In genomic region chr20:11861479-11861878, GRCh38 we compare ENCODE assay signal across 31 cellular contexts.
"Had no signal": no experiment of that assay in that cellular context is flagged by ENCODE, and none has a peak within 500 bp of the region (broad histone marks: within the 10 kb centered on the region; RNA-seq: fewer than 3 reads in every experiment).

No MANE protein-coding gene starts in this region.

- H3K36me3 Mint-ChIP-seq: immature natural killer cell; natural killer cell; neural progenitor cell; stimulated activated naive B cell treated with anti-CD40 and anti-IgM and Interleukin-4, amounts not matched to agents 10 μg/mL and 1 μg/mL and 100 μg/mL, for 72 hours had no signal

- H3K9me3 ChIP-seq: left lung, mucosa of descending colon, neutrophil, ovary, prostate gland, suprapubic skin, thoracic aorta, tibial artery, upper lobe of left lung, vagina had no signal

- H3K4me2 ChIP-seq: neural progenitor cell had no signal

- DNase-seq: hippocampal formation; immature natural killer cell; kidney; left colon; left lung; midbrain; mucosa of descending colon; natural killer cell; nephron progenitor cell; occipital lobe; ovary; posterior cingulate gyrus; retina; right cardiac atrium; stimulated activated CD4-positive, alpha-beta T cell treated with anti-CD3 and anti-CD28 coated beads, Interleukin-12 subunit alpha, Interleukin-12 subunit beta, amount 100 ng/mL, for 4 hours; stimulated activated CD4-positive, alpha-beta T cell treated with anti-CD3 and anti-CD28 coated beads, Interleukin-15, amount 100 ng/mL, for 24 hours; stimulated activated CD4-positive, alpha-beta T cell treated with anti-CD3 and anti-CD28 coated beads, Interleukin-2, amount 100 ng/mL, for 24 hours; stimulated activated CD4-positive, alpha-beta T cell treated with anti-CD3 and anti-CD28 coated beads, Interleukin-4, amount 100 ng/mL, for 1 hour; stimulated activated naive B cell treated with anti-CD40 and anti-IgM and Interleukin-4, amounts not matched to agents 10 μg/mL and 1 μg/mL and 100 μg/mL, for 72 hours; tibial artery; upper lobe of left lung had no signal

- H3K9me3 Mint-ChIP-seq: nephron progenitor cell; stimulated activated naive B cell treated with anti-CD40 and anti-IgM and Interleukin-4, amounts not matched to agents 10 μg/mL and 1 μg/mL and 100 μg/mL, for 72 hours; stimulated activated naive CD8-positive, alpha-beta T cell treated with anti-CD3 and anti-CD28 coated beads, Interleukin-15, Interleukin-2, amounts not matched to agents 100 ng/mL and 50 ng/mL, for 24 hours had no signal

- H3K27ac Mint-ChIP-seq: immature natural killer cell; natural killer cell; nephron progenitor cell; neural progenitor cell; stimulated activated naive B cell treated with anti-CD40 and anti-IgM and Interleukin-4, amounts not matched to agents 10 μg/mL and 1 μg/mL and 100 μg/mL, for 72 hours; stimulated activated naive CD8-positive, alpha-beta T cell treated with anti-CD3 and anti-CD28 coated beads, Interleukin-15, Interleukin-2, amounts not matched to agents 100 ng/mL and 50 ng/mL, for 24 hours had no signal

- H3K4me1 Mint-ChIP-seq: immature natural killer cell; natural killer cell; nephron progenitor cell; neural progenitor cell; stimulated activated naive B cell treated with anti-CD40 and anti-IgM and Interleukin-4, amounts not matched to agents 10 μg/mL and 1 μg/mL and 100 μg/mL, for 72 hours had no signal

- H2AFZ ChIP-seq: neural progenitor cell had no signal

- H3K4me3 Mint-ChIP-seq: immature natural killer cell; natural killer cell; nephron progenitor cell; neural progenitor cell; stimulated activated naive B cell treated with anti-CD40 and anti-IgM and Interleukin-4, amounts not matched to agents 10 μg/mL and 1 μg/mL and 100 μg/mL, for 72 hours; stimulated activated naive CD8-positive, alpha-beta T cell treated with anti-CD3 and anti-CD28 coated beads, Interleukin-15, Interleukin-2, amounts not matched to agents 100 ng/mL and 50 ng/mL, for 24 hours had no signal

- H3K27me3 Mint-ChIP-seq: stimulated activated naive CD8-positive, alpha-beta T cell treated with anti-CD3 and anti-CD28 coated beads, Interleukin-15, Interleukin-2, amounts not matched to agents 100 ng/mL and 50 ng/mL, for 24 hours had no signal

- H3K36me3 ChIP-seq: left lung, neural progenitor cell, neutrophil, ovary, prostate gland, suprapubic skin, thoracic aorta, tibial artery, upper lobe of left lung, vagina had no signal

- H3K27me3 ChIP-seq: left lung, neural progenitor cell, neutrophil, ovary, suprapubic skin, tibial artery, upper lobe of left lung, vagina had no signal

- H3K4me1 ChIP-seq: left lung, neural progenitor cell, prostate gland, suprapubic skin, tibial artery, upper lobe of left lung, vagina had no signal

- H3K27ac ChIP-seq: left lung, neural progenitor cell, neutrophil, ovary, prostate gland, skin epidermis, suprapubic skin, thoracic aorta, tibial artery, upper lobe of left lung, vagina had no signal

- H3K4me3 ChIP-seq: left lung, lung, mucosa of descending colon, neural progenitor cell, ovary, prostate gland, skin epidermis, suprapubic skin, thoracic aorta, tibial artery, upper lobe of left lung, vagina had no signal

- ATAC-seq: left colon; left lung; mucosa of descending colon; natural killer cell; right cardiac atrium; sciatic nerve; stimulated activated naive B cell treated with anti-CD40 and anti-IgM and Interleukin-4, amounts not matched to agents 10 μg/mL and 1 μg/mL and 100 μg/mL, for 72 hours had no signal
